7 cellular contexts compared by ENCODE assay signal in genomic region chr10:4962876-4963795, GRCh38. TPM values are rescaled to one million over a fixed set of nuclear protein-coding genes. Genes with fewer than 3 reads are reported as not detected.
DNase-seq lines count a peak whose midpoint lies in the region; ATAC-seq and TF ChIP-seq lines count a peak whose summit lies in the region.
"Not testable (repeated sequence)": the region's sequence is repeated elsewhere in the genome, so short reads cannot be mapped to it uniquely, and the experiment has no call there.

AKR1C1 (plus strand) TSS chr10:4963415; CDS start chr10:4963445, 30 bp downstream.

- not testable (repeated sequence) for H3K27me3 Mint-ChIP-seq in GM23338 (ENCODE audit: insufficient read depth, low read depth, poor library complexity)

- DNase-seq in GM23338 (ENCODE audit: low spot score); left ventricle myocardium superior: not testable (repeated sequence)
- DNase-seq in OCI-M1 (lab: John Stamatoyannopoulos, UW) (peak; percentile 70), body of pancreas (peak in 3 of 4 donors; percentile 31), mucosa of gallbladder (ENCODE audit: low spot score) (peak; percentile 33)

- not testable (repeated sequence) for TF ChIP-seq CTCF in GM23338 (conservative IDR thresholded peaks at IDR 0.05; ENCODE audit: low read depth in 2 of 2); body of pancreas (IDR thresholded peaks at IDR 0.05)

- H3F3A ChIP-seq in GM23338 (replicated peaks; ENCODE audit: low read depth): not testable (repeated sequence)

- 32 to 40% methylated on average over 6 of the region's 7 CpGs for WGBS in body of pancreas, 2 donors

- intact Hi-C loops in body of pancreas (cut with DNase I); left ventricle myocardium superior (cut with micrococcal nuclease): not testable (repeated sequence)

- not testable (repeated sequence) for H3K36me3 Mint-ChIP-seq in GM23338 (ENCODE audit: low read depth)

- H2AFZ ChIP-seq in GM23338: not testable (repeated sequence)

- not testable (repeated sequence) for H3K9me3 ChIP-seq in body of pancreas; skeletal muscle satellite cell (replicated peaks; ENCODE audit: low read length)

- ATAC-seq in GM23338 (peak; percentile 99), body of pancreas (peak; percentile 97), esophagus mucosa (peak; percentile 97), left ventricle myocardium superior (peak; percentile 100)

- H3K4me2 ChIP-seq in GM23338: not testable (repeated sequence)
- peak within 1 kb of the TSS; percentile 79 for H3K4me2 ChIP-seq in skeletal muscle satellite cell (ENCODE audit: low read length)

- peak in 2 of 3 donors; percentile 65 to 70 for TF ChIP-seq POLR2A in body of pancreas (IDR thresholded peaks at IDR 0.05)

- H3K4me3 Mint-ChIP-seq in GM23338: not testable (repeated sequence)

- not testable (repeated sequence) for H4K20me1 ChIP-seq in GM23338 (replicated peaks; ENCODE audit: insufficient read depth)

- not testable (repeated sequence) for H3K36me3 ChIP-seq in GM23338 (ENCODE audit: insufficient read depth); body of pancreas (replicated peaks in 1 of 2; ENCODE audit: insufficient read depth in 1 of 2, low read depth in 2 of 2); skeletal muscle satellite cell (ENCODE audit: insufficient read depth, low read length)

- H3K27me3 ChIP-seq in GM23338 (ENCODE audit: insufficient read depth); body of pancreas; skeletal muscle satellite cell (ENCODE audit: control insufficient read depth, insufficient read depth, low read length): not testable (repeated sequence)

- H3K4me3 ChIP-seq in GM23338, body of pancreas: not testable (repeated sequence)
- peak within 1 kb of the TSS; percentile 45 for H3K4me3 ChIP-seq in skeletal muscle satellite cell (ENCODE audit: low read length)

- H3K9ac ChIP-seq in skeletal muscle satellite cell (ENCODE audit: low read depth, low read length): peak within 1 kb of the TSS; percentile 62

- not testable (repeated sequence) for H3K27ac Mint-ChIP-seq in GM23338

- H3K9me2 ChIP-seq in GM23338 (ENCODE audit: insufficient read depth): not testable (repeated sequence)

- H3K27ac ChIP-seq in GM23338 (ENCODE audit: low read depth); body of pancreas: not testable (repeated sequence)

- H3K9me3 Mint-ChIP-seq in GM23338: not testable (repeated sequence)

- not testable (repeated sequence) for H3K79me2 ChIP-seq in GM23338 (replicated peaks; ENCODE audit: insufficient read depth)

- H3K4me1 Mint-ChIP-seq in GM23338: not testable (repeated sequence)

- not testable (repeated sequence) for H3K4me1 ChIP-seq in GM23338 (ENCODE audit: insufficient read depth); body of pancreas; skeletal muscle satellite cell (ENCODE audit: control insufficient read depth, insufficient read depth, low read length)

RNA-seq across cellular contexts. Expression of gene AKR1C1, which starts in this region (rescaled TPM):
- total RNA-seq in GM23338 (2014; rRNA removed; shearing (Covaris generic)): 2.9 and 5.1 TPM in 2 replicates
- polyA plus RNA-seq in GM23338 (2016; fragmentation: Nextera tagmentation; extraction: Ambion mirVana): 2.5 and 2.6 TPM in 2 replicates
- total RNA-seq in body of pancreas (10 to 100 TPM; 18.9 to 49.4 TPM), esophagus mucosa (54.2 TPM), left ventricle myocardium superior (20.2 TPM), mucosa of gallbladder (48.7 TPM)
- total RNA-seq in skeletal muscle satellite cell (2012; rRNA removed): 206 and 221 TPM in 2 replicates
